In the genomic region with DNA sequence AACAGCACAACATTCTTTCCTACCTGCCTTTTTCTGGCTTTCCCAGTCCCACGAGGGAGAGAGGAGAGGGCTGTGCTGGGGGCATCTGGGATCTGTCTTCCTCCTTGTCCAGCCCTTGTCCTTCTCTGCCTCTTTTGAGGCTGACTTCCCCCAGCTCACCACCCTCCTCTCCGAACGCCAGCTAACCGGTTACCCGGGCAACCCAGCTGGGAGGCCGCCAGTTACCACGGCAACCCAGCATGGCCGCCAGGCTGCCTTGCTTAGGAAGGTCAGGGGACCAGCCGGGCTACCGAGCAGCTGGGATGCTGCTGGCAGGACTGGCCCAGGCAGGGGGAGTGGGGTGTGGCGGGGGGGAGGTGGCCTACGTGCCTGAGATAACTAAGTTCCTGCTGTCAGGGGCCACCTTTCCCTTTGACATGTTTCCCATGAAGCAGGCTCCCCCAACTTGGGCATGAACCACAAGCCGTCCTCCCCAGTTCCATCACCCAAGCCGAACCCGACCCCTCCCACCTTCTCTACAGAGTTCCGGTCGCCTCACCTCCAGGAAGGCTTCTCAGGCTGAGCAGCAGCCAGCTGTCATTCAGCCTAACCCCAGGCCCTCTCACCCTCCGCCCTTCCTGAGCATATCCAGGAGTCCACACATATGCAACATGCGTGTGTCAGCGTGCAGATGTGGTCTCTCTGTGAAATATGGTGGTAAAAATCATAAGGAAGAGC, we compare ENCODE assay signal across 8 cellular contexts. TPM values are rescaled to one million over a fixed set of nuclear protein-coding genes. Genes with fewer than 3 reads are reported as not detected.
A peak's percentile ranks its signal among the peaks of the same experiment; 100 is the strongest.
DNase-seq lines count a peak whose midpoint lies in the region; ATAC-seq and TF ChIP-seq lines count a peak whose summit lies in the region.

No MANE protein-coding gene starts in this region.

- no peak overlapping the region for H2AFZ ChIP-seq in trophoblast cell (ENCODE audit: insufficient read depth, low read length, poor library complexity)

- H3K9me3 ChIP-seq in trophoblast cell (ENCODE audit: insufficient read depth, low read depth, low read length), result no peaks in the 10 kb centered on the region

- no peak overlapping the region for H3K4me3 Mint-ChIP-seq in activated CD4-positive, alpha-beta T cell treated with anti-CD3 and anti-CD28 coated beads, Interleukin-2, amount 10 ng/mL, durations not matched to agents 7 days and 5 days

- H3K4me3 ChIP-seq in trophoblast cell (ENCODE audit: low read depth, low read length), result no peak overlapping the region

- peak overlapping the region; percentile 63 for H4K91ac ChIP-seq in trophoblast cell (ENCODE audit: low read depth, low read length)

- no peaks in the 10 kb centered on the region for H3K27me3 Mint-ChIP-seq in activated CD4-positive, alpha-beta T cell treated with anti-CD3 and anti-CD28 coated beads, Interleukin-2, amount 10 ng/mL, durations not matched to agents 7 days and 5 days

- no peak overlapping the region for H3K4ac ChIP-seq in trophoblast cell (ENCODE audit: low read depth, low read length)

- H4K12ac ChIP-seq in trophoblast cell (ENCODE audit: low read depth, low read length), result peak overlapping the region; percentile 22

- H3K36me3 Mint-ChIP-seq in activated CD4-positive, alpha-beta T cell treated with anti-CD3 and anti-CD28 coated beads, Interleukin-2, amount 10 ng/mL, durations not matched to agents 7 days and 5 days (ENCODE audit: low read depth), result no peaks in the 10 kb centered on the region

- POLR2A ChIA-PET in HEK293T (lab: Yijun Ruan, JAX), result interaction anchor here (0.8 to 1.0 kb wide), 2 partner anchors 8 to 13 kb away, joined by 3 read pairs; no protein-coding TSS in a partner anchor
- POLR2A ChIA-PET in activated CD4-positive, alpha-beta T cell treated with anti-CD3 and anti-CD28 coated beads, Interleukin-2, amount 10 ng/mL, durations not matched to agents 7 days and 5 days (lab: Charles Lee), result no interaction called here

- H3K9me3 Mint-ChIP-seq in activated CD4-positive, alpha-beta T cell treated with anti-CD3 and anti-CD28 coated beads, Interleukin-2, amount 10 ng/mL, durations not matched to agents 7 days and 5 days, result no peaks in the 10 kb centered on the region

- H2BK120ac ChIP-seq in trophoblast cell (ENCODE audit: insufficient read depth, low read length, poor library complexity), result peak overlapping the region; percentile 49

- intact Hi-C loops in Right ventricle myocardium superior (cut with DNase I), result no loop called here

- H3K4me2 ChIP-seq in trophoblast cell (ENCODE audit: low read length), result no peak overlapping the region

- H2BK5ac ChIP-seq in trophoblast cell (ENCODE audit: low read depth, low read length, poor library complexity), result no peak overlapping the region

- no peaks in the 10 kb centered on the region for H3K36me3 ChIP-seq in trophoblast cell (ENCODE audit: control insufficient read depth in 1 of 2, insufficient read depth in 2 of 2, low read length in 2 of 2)

- H3K79me1 ChIP-seq in trophoblast cell (ENCODE audit: low read length), result peaks cover 5% of the 10 kb centered on the region

- no peaks in the 10 kb centered on the region for H3K27me3 ChIP-seq in trophoblast cell (ENCODE audit: insufficient read depth, low read length)

- H3K23ac ChIP-seq in trophoblast cell (ENCODE audit: low read length), result no peak overlapping the region

- peak overlapping the region; percentile 64 for H2BK12ac ChIP-seq in trophoblast cell (ENCODE audit: low read length)

- peak overlapping the region; percentile 31 for H3K27ac ChIP-seq in trophoblast cell (ENCODE audit: low read depth, low read length)

- no peak overlapping the region for H3K27ac Mint-ChIP-seq in activated CD4-positive, alpha-beta T cell treated with anti-CD3 and anti-CD28 coated beads, Interleukin-2, amount 10 ng/mL, durations not matched to agents 7 days and 5 days

- no peak overlapping the region for H3K14ac ChIP-seq in trophoblast cell (ENCODE audit: low read length)

- peak; percentile 30 for DNase-seq in H4 (ENCODE audit: low spot score)
- DNase-seq in SHP77 (lab: John Stamatoyannopoulos, UW), result peak; percentile 24 to 58
- peak; percentile 88 for DNase-seq in Right ventricle myocardium superior
- peak; percentile 33 to 47 for DNase-seq in trophoblast cell
- DNase-seq in HEK293T (ENCODE audit: extremely low spot score), result no peak
- no peak for DNase-seq in activated CD4-positive, alpha-beta T cell treated with anti-CD3 and anti-CD28 coated beads, Interleukin-2, amount 10 ng/mL, durations not matched to agents 7 days and 5 days

- H3K4me1 ChIP-seq in trophoblast cell (ENCODE audit: control insufficient read depth in 1 of 2, insufficient read depth in 2 of 2, low read length in 2 of 2), result peaks cover 21 to 29% of the 10 kb centered on the region in 2 experiments

- H3K9ac ChIP-seq in trophoblast cell (ENCODE audit: low read length), result no peak overlapping the region

- no CpG with 5 or more reads among the region's 20 CpGs for WGBS in trophoblast cell (ENCODE audit: extremely low coverage, insufficient coverage, insufficient read length)

- peaks cover 3% of the 10 kb centered on the region for H3K4me1 Mint-ChIP-seq in activated CD4-positive, alpha-beta T cell treated with anti-CD3 and anti-CD28 coated beads, Interleukin-2, amount 10 ng/mL, durations not matched to agents 7 days and 5 days

- ATAC-seq in Right ventricle myocardium superior (ENCODE audit: poor library complexity), result peak; percentile 66
- no peak for ATAC-seq in GM19324 (IDR thresholded peaks at IDR 0.05; ENCODE audit: low FRiP score, unreplicated experiment)
- no peak for ATAC-seq in HG03439 (IDR thresholded peaks at IDR 0.05; ENCODE audit: unreplicated experiment)

- no peak overlapping the region for H3K18ac ChIP-seq in trophoblast cell (ENCODE audit: low read length)

- no peak overlapping the region for H2AK5ac ChIP-seq in trophoblast cell (ENCODE audit: low read length)

- CTCF ChIA-PET in HEK293T (lab: Yijun Ruan, JAX), result interaction anchor here (0.6 to 1.4 kb wide), 4 partner anchors 9 to 189 kb away, joined by 3 to 4 read pairs (median 4); a partner anchor contains a TSS
- CTCF ChIA-PET in activated CD4-positive, alpha-beta T cell treated with anti-CD3 and anti-CD28 coated beads, Interleukin-2, amount 10 ng/mL, durations not matched to agents 7 days and 5 days (lab: Charles Lee), result interaction anchor here (1.0 to 2.2 kb wide), 8 partner anchors 8 to 150 kb away, joined by 3 to 9 read pairs (median 4); a partner anchor contains a TSS

- H4K8ac ChIP-seq in trophoblast cell (ENCODE audit: low read depth, low read length), result peak overlapping the region; percentile 23

- no peaks in the 10 kb centered on the region for H3K79me2 ChIP-seq in trophoblast cell (ENCODE audit: control insufficient read depth, insufficient read depth, low read length, poor library complexity)

TF ChIP-seq in HEK293T, 16 proteins besides CTCF, POLR2A, EP300 and RAD21:
- no peak for TF ChIP-seq LEF1 (IDR thresholded peaks at IDR 0.05; ENCODE audit: borderline replicate concordance)
- no peak for TF ChIP-seq CTBP1 (IDR thresholded peaks at IDR 0.05; ENCODE audit: borderline replicate concordance)
- TF ChIP-seq SP1 (IDR thresholded peaks at IDR 0.05), result no peak
- TF ChIP-seq HDGF (IDR thresholded peaks at IDR 0.05; ENCODE audit: borderline replicate concordance), result no peak
- no peak for TF ChIP-seq ELF4 (IDR thresholded peaks at IDR 0.05)
- TF ChIP-seq BHLHE40 (IDR thresholded peaks at IDR 0.05; ENCODE audit: borderline replicate concordance), result no peak
- TF ChIP-seq L3MBTL2 (conservative IDR thresholded peaks at IDR 0.05), result no peak
- TF ChIP-seq FOXK2 (IDR thresholded peaks at IDR 0.05), result no peak

RNA-seq across cellular contexts. Expression of a gene that starts 8.7 kb away (rescaled TPM):
- 1.2 and 3.4 TPM in 2 replicates for total RNA-seq in H4 (2014; rRNA removed; shearing (Covaris generic))
- total RNA-seq in Right ventricle myocardium superior, result 20.0 TPM
- 26.6 and 31.1 TPM in 2 replicates for polyA plus RNA-seq in trophoblast cell (2013)
- not detected for total RNA-seq in activated CD4-positive, alpha-beta T cell treated with anti-CD3 and anti-CD28 coated beads, Interleukin-2, amount 10 ng/mL, durations not matched to agents 7 days and 5 days

Comparison
In these comparisons a context has a peak if more than half of its experiments do, and no peak if none do; other contexts are left out.
1. DNase-seq: peak in H4 (single experiment), SHP77 (2 of 2), Right ventricle myocardium superior (single experiment) and trophoblast cell (2 of 2); none in HEK293T (single experiment) and activated CD4-positive, alpha-beta T cell treated with anti-CD3 and anti-CD28 coated beads, Interleukin-2, amount 10 ng/mL, durations not matched to agents 7 days and 5 days (single experiment).